Comparison of ENCODE assay signal across 23 cellular contexts in genomic region chr2:7905756-7906155, GRCh38.
DNase-seq lines count a peak whose midpoint lies in the region; ATAC-seq, FAIRE-seq and TF ChIP-seq lines count a peak whose summit lies in the region.
"Had no signal": no experiment of that assay in that cellular context is flagged by ENCODE, and none has a peak within 500 bp of the region (broad histone marks: within the 10 kb centered on the region; RNA-seq: fewer than 3 reads in every experiment).

No MANE protein-coding gene starts in this region.

- intact Hi-C loops in HepG2 (cut with micrococcal nuclease; ENCODE audit: unreplicated experiment) (no loop called here), right lobe of liver (cut with DNase I) (no loop called here)

- no peak overlapping the region for H3K4me2 ChIP-seq in HepG2 (ENCODE audit: low read depth, low read length)
- H3K4me2 ChIP-seq: KMS-11 had no signal

- TF ChIP-seq POLR2A in HepG2 (IDR thresholded peaks at IDR 0.05; ENCODE audit: insufficient read depth in 1 of 2, low read depth in 2 of 2, low read length in 2 of 2): no peak
- no peak for TF ChIP-seq POLR2A in right lobe of liver (IDR thresholded peaks at IDR 0.05)

- 50% methylated on average over 12 of the region's 12 CpGs for WGBS in HepG2 (ENCODE audit: low lambda C conversion rate)
- WGBS in right lobe of liver (ENCODE audit: insufficient coverage, low coverage, low lambda C conversion rate, missing lambda C conversion rate): 53% methylated on average over 10 of the region's 12 CpGs

- no TSS peak for BruUV-seq in HepG2 (replicated peaks; lab: Mats Ljungman, UMichigan)

- no peak for TF ChIP-seq RAD21 in HepG2 (CRISPR knock-in tag; IDR thresholded peaks at IDR 0.05)

- POLR2A ChIA-PET in HepG2 (lab: Yijun Ruan, JAX): no interaction called here

- H3K36me3 Mint-ChIP-seq in activated T-cell treated with anti-CD3 and anti-CD28 coated beads, Interleukin-2, amount 50 U/mL, for 4 hours (ENCODE audit: insufficient read depth): no peaks in the 10 kb centered on the region
- H3K36me3 Mint-ChIP-seq: natural killer cell had no signal

- H3K9ac ChIP-seq in HepG2 (ENCODE audit: insufficient read depth, low read depth, low read length): no peak overlapping the region
- H3K9ac ChIP-seq: GM23248, KMS-11 had no signal

- H3K4me3 ChIP-seq in HepG2 (replicated peaks in 1 of 3; ENCODE audit: insufficient read depth in 1 of 3, low read depth in 2 of 3, low read length in 3 of 3): no peak overlapping the region
- H3K4me3 ChIP-seq in right lobe of liver: no peak overlapping the region
- H3K4me3 ChIP-seq: GM23248, SJCRH30, skin epidermis, suprapubic skin had no signal

- FAIRE-seq in HepG2 (lab: Jason Lieb, UNC): peak; percentile 8

- no peak for DNase-seq in HepG2 (ENCODE audit: low spot score)
- no peak for DNase-seq in right lobe of liver
- DNase-seq in NCI-H2171 (lab: John Stamatoyannopoulos, UW): peak; percentile 88
- peak; percentile 44 to 49 for DNase-seq in SHP77 (lab: John Stamatoyannopoulos, UW)
- no peak for DNase-seq in stimulated activated naive CD4-positive, alpha-beta T cell (lab: John Stamatoyannopoulos, UW)
- no peak for DNase-seq in activated T-cell treated with anti-CD3 and anti-CD28 coated beads, Interleukin-2, amount 50 U/mL, for 4 hours
- DNase-seq in GF-D8 (lab: John Stamatoyannopoulos, UW): no peak
- DNase-seq in effector CD4-positive, alpha-beta T cell: no peak
- DNase-seq: activated CD4-positive, CD25-positive, alpha-beta regulatory T cell; activated naive CD8-positive, alpha-beta T cell treated with anti-CD3 and anti-CD28 coated beads, Interleukin-2, amount 50 U/mL, for 24 hours; brain microvascular endothelial cell; foreskin fibroblast; GM23248; hypothalamus; mesendoderm; natural killer cell; NCI-H1930; SJCRH30; stimulated activated CD4-positive, alpha-beta T cell treated with anti-CD3 and anti-CD28 coated beads, Interleukin-4, amount 100 ng/mL, for 1 hour had no signal

- no peaks in the 10 kb centered on the region for H3K9me3 ChIP-seq in HepG2 (ENCODE audit: low read length)
- no peaks in the 10 kb centered on the region for H3K9me3 ChIP-seq in right lobe of liver
- H3K9me3 ChIP-seq: SJCRH30, suprapubic skin had no signal

- H3K27ac ChIP-seq in HepG2 (ENCODE audit: extremely low read length, insufficient read depth, low read length): no peak overlapping the region
- H3K27ac ChIP-seq in right lobe of liver: no peak overlapping the region
- H3K27ac ChIP-seq: brain microvascular endothelial cell, GM23248, KMS-11, SJCRH30, skin epidermis, suprapubic skin had no signal

- H3K27me3 Mint-ChIP-seq in activated T-cell treated with anti-CD3 and anti-CD28 coated beads, Interleukin-2, amount 50 U/mL, for 4 hours (ENCODE audit: low read depth): peaks cover 4% of the 10 kb centered on the region

- H3K9me3 Mint-ChIP-seq in activated T-cell treated with anti-CD3 and anti-CD28 coated beads, Interleukin-2, amount 50 U/mL, for 4 hours: no peaks in the 10 kb centered on the region
- H3K9me3 Mint-ChIP-seq: activated naive CD8-positive, alpha-beta T cell treated with anti-CD3 and anti-CD28 coated beads, Interleukin-2, amount 50 U/mL, for 24 hours; natural killer cell had no signal

- H4K20me1 ChIP-seq in HepG2 (ENCODE audit: insufficient read depth, low read length): no peaks in the 10 kb centered on the region

- H3K27me3 ChIP-seq in HepG2 (ENCODE audit: control insufficient read depth in 1 of 2, insufficient read depth in 2 of 2, low read length in 2 of 2) (no peaks in the 10 kb centered on the region), right lobe of liver (no peaks in the 10 kb centered on the region)
- H3K27me3 ChIP-seq: brain microvascular endothelial cell, SJCRH30, suprapubic skin had no signal

- H3K79me2 ChIP-seq in HepG2 (ENCODE audit: insufficient read depth, low read length): no peaks in the 10 kb centered on the region

- H2AFZ ChIP-seq in HepG2 (ENCODE audit: low read length): no peak overlapping the region
- H2AFZ ChIP-seq: GM23248 had no signal

- H3K4me3 Mint-ChIP-seq in activated T-cell treated with anti-CD3 and anti-CD28 coated beads, Interleukin-2, amount 50 U/mL, for 4 hours: no peak overlapping the region
- H3K4me3 Mint-ChIP-seq: activated naive CD8-positive, alpha-beta T cell treated with anti-CD3 and anti-CD28 coated beads, Interleukin-2, amount 50 U/mL, for 24 hours; dendritic cell treated with granulocyte-macrophage colony-stimulating factor and Interleukin-4, amounts not matched to agents 40 ng/mL and 50 ng/mL, for 4 days; natural killer cell had no signal

- H3K4me1 ChIP-seq in HepG2 (ENCODE audit: insufficient read depth, low read length) (no peaks in the 10 kb centered on the region), right lobe of liver (no peaks in the 10 kb centered on the region)
- H3K4me1 ChIP-seq: SJCRH30, suprapubic skin had no signal

- H3K4me1 Mint-ChIP-seq in activated T-cell treated with anti-CD3 and anti-CD28 coated beads, Interleukin-2, amount 50 U/mL, for 4 hours (ENCODE audit: low read depth): no peaks in the 10 kb centered on the region
- H3K4me1 Mint-ChIP-seq: activated naive CD8-positive, alpha-beta T cell treated with anti-CD3 and anti-CD28 coated beads, Interleukin-2, amount 50 U/mL, for 24 hours had no signal

- no peak for ATAC-seq in HepG2
- ATAC-seq in right lobe of liver: no peak
- no peak for ATAC-seq in activated T-cell treated with anti-CD3 and anti-CD28 coated beads, Interleukin-2, amount 50 U/mL, for 4 hours
- ATAC-seq: activated naive CD8-positive, alpha-beta T cell treated with anti-CD3 and anti-CD28 coated beads, Interleukin-2, amount 50 U/mL, for 24 hours; natural killer cell had no signal

- CTCF ChIA-PET in HepG2 (lab: Yijun Ruan, JAX; ENCODE audit: low intra/inter-chr PET ratio, low total read pairs): no interaction called here

- H3K36me3 ChIP-seq in HepG2 (replicated peaks in 1 of 2; ENCODE audit: control insufficient read depth in 1 of 2, insufficient read depth in 2 of 2, low read length in 2 of 2) (no peaks in the 10 kb centered on the region), right lobe of liver (no peaks in the 10 kb centered on the region)
- H3K36me3 ChIP-seq: brain microvascular endothelial cell, SJCRH30, suprapubic skin had no signal

- no peak for TF ChIP-seq EP300 in HepG2 (IDR thresholded peaks at IDR 0.05; ENCODE audit: low read depth in 2 of 2, low read length in 2 of 2)
- no peak for TF ChIP-seq EP300 in HepG2 (CRISPR knock-in tag; IDR thresholded peaks at IDR 0.05; ENCODE audit: borderline replicate concordance)

- TF ChIP-seq CTCF in HepG2 (CRISPR knock-in tag; IDR thresholded peaks at IDR 0.05) (no peak), right lobe of liver (IDR thresholded peaks at IDR 0.05) (no peak)

- in situ Hi-C loops in HepG2 (cut with HindIII; ENCODE audit: extremely low pct_ligation_motif_present, low pct_unique_long_range_greater_than_20kb): no loop called here

TF ChIP-seq in HepG2, 621 proteins besides CTCF, POLR2A, EP300 and RAD21:
- TF ChIP-seq ZNF773 (CRISPR knock-in tag; IDR thresholded peaks at IDR 0.05; ENCODE audit: borderline replicate concordance) (no peak), ZNF639 (CRISPR knock-in tag; conservative IDR thresholded peaks at IDR 0.05) (no peak), ZNF629 (CRISPR knock-in tag; conservative IDR thresholded peaks at IDR 0.05) (no peak), GFI1 (CRISPR knock-in tag; IDR thresholded peaks at IDR 0.05; ENCODE audit: borderline replicate concordance) (no peak), ADNP (CRISPR knock-in tag; IDR thresholded peaks at IDR 0.05) (no peak), ZBTB43 (CRISPR knock-in tag; conservative IDR thresholded peaks at IDR 0.05) (no peak), ZMYM3 (CRISPR knock-in tag; IDR thresholded peaks at IDR 0.05) (no peak), SP1 (IDR thresholded peaks at IDR 0.05) (no peak), SP1 (CRISPR knock-in tag; IDR thresholded peaks at IDR 0.05) (no peak), SMAD1 (CRISPR knock-in tag; IDR thresholded peaks at IDR 0.05; ENCODE audit: borderline replicate concordance, low read depth) (no peak), ZNF737 (CRISPR knock-in tag; IDR thresholded peaks at IDR 0.05; ENCODE audit: borderline replicate concordance) (no peak), RELA (CRISPR knock-in tag; IDR thresholded peaks at IDR 0.05) (no peak), DMAP1 (CRISPR knock-in tag; IDR thresholded peaks at IDR 0.05) (no peak), NR2F6 (IDR thresholded peaks at IDR 0.05) (no peak), NR2F6 (CRISPR knock-in tag; IDR thresholded peaks at IDR 0.05) (no peak), SIX4 (CRISPR knock-in tag; IDR thresholded peaks at IDR 0.05) (no peak), SOX6 (IDR thresholded peaks at IDR 0.05) (no peak), SOX6 (CRISPR knock-in tag; IDR thresholded peaks at IDR 0.05) (no peak), ELF4 (CRISPR knock-in tag; IDR thresholded peaks at IDR 0.05; ENCODE audit: borderline replicate concordance) (no peak)

Comparison
In these comparisons a context has a peak if more than half of its experiments do, and no peak if none do; other contexts are left out.
1. DNase-seq: peak in NCI-H2171 (single experiment) and SHP77 (2 of 2); none in HepG2 (single experiment), right lobe of liver (0 of 3), stimulated activated naive CD4-positive, alpha-beta T cell (0 of 6), activated T-cell treated with anti-CD3 and anti-CD28 coated beads, Interleukin-2, amount 50 U/mL, for 4 hours (single experiment), GF-D8 (single experiment) and effector CD4-positive, alpha-beta T cell (single experiment).